2 cellular contexts compared by ENCODE assay signal in genomic region chr2:230449901-230450467, GRCh38.
A peak's percentile ranks its signal among the peaks of the same experiment; 100 is the strongest.
TF ChIP-seq lines count a peak whose summit lies in the region.

No MANE protein-coding gene starts in this region.

TF ChIP-seq in HepG2, 621 proteins besides CTCF, POLR2A, EP300 and RAD21 (continues in another document):
- peak; percentile 67 for TF ChIP-seq MAFF (IDR thresholded peaks at IDR 0.05; ENCODE audit: low read depth, low read length)
- TF ChIP-seq MXD1 (CRISPR knock-in tag; IDR thresholded peaks at IDR 0.05): no peak
- TF ChIP-seq ZNF33A (CRISPR knock-in tag; IDR thresholded peaks at IDR 0.05; ENCODE audit: borderline replicate concordance): no peak
- TF ChIP-seq ZNF609 (CRISPR knock-in tag; IDR thresholded peaks at IDR 0.05; ENCODE audit: borderline replicate concordance): no peak
- peak; percentile 68 to 73 for TF ChIP-seq MAFK (conservative IDR thresholded peaks at IDR 0.05 in 1 of 2, IDR thresholded peaks at IDR 0.05 in 1 of 2; ENCODE audit: low read length in 2 of 2)
- TF ChIP-seq POGK (CRISPR knock-in tag; conservative IDR thresholded peaks at IDR 0.05): no peak
- no peak for TF ChIP-seq AKNA (CRISPR knock-in tag; IDR thresholded peaks at IDR 0.05; ENCODE audit: borderline replicate concordance)
- TF ChIP-seq ZNF704 (CRISPR knock-in tag; IDR thresholded peaks at IDR 0.05; ENCODE audit: borderline replicate concordance): no peak
- no peak for TF ChIP-seq KLF6 (CRISPR knock-in tag; IDR thresholded peaks at IDR 0.05)
- no peak for TF ChIP-seq ZNF44 (CRISPR knock-in tag; IDR thresholded peaks at IDR 0.05)
- TF ChIP-seq SRY (CRISPR knock-in tag; IDR thresholded peaks at IDR 0.05): no peak

TF ChIP-seq in GM12878, 131 proteins besides CTCF, POLR2A, EP300 and RAD21:
- no peak for TF ChIP-seq BCL11A (IDR thresholded peaks at IDR 0.05; ENCODE audit: low read depth, low read length)
- TF ChIP-seq FOXM1 (IDR thresholded peaks at IDR 0.05; ENCODE audit: low read depth, low read length): no peak
- no peak for TF ChIP-seq NR2C2 (IDR thresholded peaks at IDR 0.05; ENCODE audit: borderline replicate concordance, control insufficient read depth, insufficient read length, low read depth)
- TF ChIP-seq POLR2AphosphoS5 (IDR thresholded peaks at IDR 0.05; ENCODE audit: low read length): peak; percentile 43; the same call in 1 of the 2 replicates
- peak; percentile 27; the same call in 1 of the 2 replicates for TF ChIP-seq POLR2AphosphoS2 (IDR thresholded peaks at IDR 0.05; ENCODE audit: low read depth, low read length)
- no peak for TF ChIP-seq TCF3 (IDR thresholded peaks at IDR 0.05; ENCODE audit: borderline replicate concordance, insufficient read depth, low read depth, low read length)
- TF ChIP-seq SIN3A (IDR thresholded peaks at IDR 0.05; ENCODE audit: low read depth, low read length): no peak
- TF ChIP-seq BCLAF1 (IDR thresholded peaks at IDR 0.05): no peak
- TF ChIP-seq PAX5 (IDR thresholded peaks at IDR 0.05; ENCODE audit: borderline replicate concordance, low read depth, low read length): no peak
